ENCODE assay signal across 8 cellular contexts in the genomic region with DNA sequence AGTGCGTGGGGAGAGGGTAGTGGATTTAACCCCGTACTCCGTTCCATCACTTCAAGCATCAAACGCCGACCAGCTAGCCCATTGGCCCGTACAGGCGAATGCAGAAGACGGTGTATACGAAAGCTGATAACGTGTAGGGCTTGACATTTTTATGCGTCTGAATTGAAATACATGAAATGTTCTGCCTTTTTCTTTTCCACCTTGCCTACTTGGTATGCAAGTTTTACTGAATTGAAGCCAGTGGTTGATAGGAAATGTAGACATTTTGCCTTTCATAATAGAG. TPM values are rescaled to one million over a fixed set of nuclear protein-coding genes. Genes with fewer than 3 reads are reported as not detected.
DNase-seq lines count a peak whose midpoint lies in the region; ATAC-seq and TF ChIP-seq lines count a peak whose summit lies in the region.

No MANE protein-coding gene starts in this region.

- H3K36me3 Mint-ChIP-seq in activated T-cell treated with anti-CD3 and anti-CD28 coated beads, Interleukin-2, amount 50 U/mL, for 24 hours (ENCODE audit: low read depth) = peaks cover 39% of the 10 kb centered on the region

- no peak for DNase-seq in activated T-cell treated with anti-CD3 and anti-CD28 coated beads, Interleukin-2, amount 50 U/mL, for 24 hours
- no peak for DNase-seq in activated T-cell treated with anti-CD3 and anti-CD28 coated beads, Interleukin-2, amount 50 U/mL, for 1 hour
- DNase-seq in PC-9 (no peak), esophagus muscularis mucosa (ENCODE audit: extremely low spot score) (no peak), erythroblast (lab: John Stamatoyannopoulos, UW) (no peak), AG20443 (ENCODE audit: low spot score) (no peak)

- H3K27me3 ChIP-seq in PC-9 (ENCODE audit: insufficient read depth, low read depth) = no peaks in the 10 kb centered on the region
- H3K27me3 ChIP-seq in esophagus muscularis mucosa = no peaks in the 10 kb centered on the region
- H3K27me3 ChIP-seq in rectal smooth muscle tissue (ENCODE audit: control insufficient read depth, insufficient read depth, low read length) = no peaks in the 10 kb centered on the region

- peaks cover 32% of the 10 kb centered on the region; the same call in 1 of the 2 replicates for H3F3A ChIP-seq in PC-9 (ENCODE audit: insufficient read depth, low read depth)

- H4K20me1 ChIP-seq in PC-9 (ENCODE audit: insufficient read depth) = peaks cover 4% of the 10 kb centered on the region; the same call in 1 of the 2 replicates

- no peak for TF ChIP-seq CTCF in PC-9 (conservative IDR thresholded peaks at IDR 0.05)
- no peak for TF ChIP-seq CTCF in esophagus muscularis mucosa (IDR thresholded peaks at IDR 0.05)

- no peak for TF ChIP-seq EP300 in esophagus muscularis mucosa (IDR thresholded peaks at IDR 0.05)

- POLR2A ChIA-PET in PC-9 (lab: Charles Lee; ENCODE audit: unreplicated experiment) = interaction anchor here (0.6 to 1.4 kb wide), 3 partner anchors 34 to 129 kb away, joined by 3 to 23 read pairs (median 3); partner anchors contain the start of gene CAVIN1

- CTCF ChIA-PET in PC-9 (lab: Charles Lee) = interaction anchor here (1.3 kb wide), 2 partner anchors 67 to 138 kb away, joined by 5 to 6 read pairs; no protein-coding TSS in a partner anchor

- H3K4me2 ChIP-seq in PC-9 = peak overlapping the region; percentile 75

- TF ChIP-seq POLR2A in esophagus muscularis mucosa (IDR thresholded peaks at IDR 0.05; ENCODE audit: low read depth) (no peak), erythroblast (IDR thresholded peaks at IDR 0.05; ENCODE audit: low read length) (no peak)

- H3K27ac ChIP-seq in PC-9 (no peak overlapping the region), esophagus muscularis mucosa (replicated peaks in 1 of 4) (peak overlapping the region; percentile 91 to 99 (median 94)), rectal smooth muscle tissue (ENCODE audit: low read depth, low read length) (peak overlapping the region; percentile 99)

- H3K9me3 Mint-ChIP-seq in activated T-cell treated with anti-CD3 and anti-CD28 coated beads, Interleukin-2, amount 50 U/mL, for 24 hours = no peaks in the 10 kb centered on the region

- BruUV-seq in PC-9 (replicated peaks; lab: Mats Ljungman, UMichigan) = TSS peak; percentile 97

- H3K9me2 ChIP-seq in PC-9 (ENCODE audit: insufficient read depth) = no peaks in the 10 kb centered on the region

- no peak for ATAC-seq in HG03045 (IDR thresholded peaks at IDR 0.05; ENCODE audit: unreplicated experiment)

- H3K9me3 ChIP-seq in PC-9 (ENCODE audit: insufficient read depth, low read depth) = no peaks in the 10 kb centered on the region
- H3K9me3 ChIP-seq in esophagus muscularis mucosa = no peaks in the 10 kb centered on the region

- peak overlapping the region; percentile 100 for H3K27ac Mint-ChIP-seq in activated T-cell treated with anti-CD3 and anti-CD28 coated beads, Interleukin-2, amount 50 U/mL, for 24 hours

- H2AFZ ChIP-seq in PC-9 = peak overlapping the region; percentile 76; the same call in 1 of the 2 replicates

- H3K4me1 Mint-ChIP-seq in activated T-cell treated with anti-CD3 and anti-CD28 coated beads, Interleukin-2, amount 50 U/mL, for 24 hours (ENCODE audit: low read depth) = peaks cover 58% of the 10 kb centered on the region

- peaks cover 37% of the 10 kb centered on the region for H3K79me2 ChIP-seq in PC-9 (ENCODE audit: low read depth)

- H3K4me3 Mint-ChIP-seq in activated T-cell treated with anti-CD3 and anti-CD28 coated beads, Interleukin-2, amount 50 U/mL, for 24 hours = peak overlapping the region; percentile 91

- H3K9ac ChIP-seq in rectal smooth muscle tissue (ENCODE audit: low read length) = peak overlapping the region; percentile 87

- H3K4me1 ChIP-seq in PC-9 (replicated peaks; ENCODE audit: insufficient read depth) = peaks cover 30% of the 10 kb centered on the region
- H3K4me1 ChIP-seq in esophagus muscularis mucosa = peaks cover 36 to 51% (median 47%) of the 10 kb centered on the region in 4 donors
- H3K4me1 ChIP-seq in rectal smooth muscle tissue (ENCODE audit: control insufficient read depth, insufficient read depth, low read length) = peaks cover 3% of the 10 kb centered on the region

- intact Hi-C loops in PC-9 (cut with micrococcal nuclease; ENCODE audit: unreplicated experiment) (loop anchor here (2.0 to 5.0 kb wide), 3 partner anchors 34 to 60 kb away; partner anchors contain the start of gene CAVIN1), esophagus muscularis mucosa (cut with DNase I) (no loop called here)

- WGBS in esophagus muscularis mucosa = 5% methylated on average over 11 of the region's 11 CpGs

- H3K27me3 Mint-ChIP-seq in activated T-cell treated with anti-CD3 and anti-CD28 coated beads, Interleukin-2, amount 50 U/mL, for 24 hours = no peaks in the 10 kb centered on the region

- no peaks in the 10 kb centered on the region for H3K36me3 ChIP-seq in PC-9 (ENCODE audit: low read depth)
- H3K36me3 ChIP-seq in esophagus muscularis mucosa = peaks cover 0 to 4% (median 0%) of the 10 kb centered on the region in 4 donors
- no peaks in the 10 kb centered on the region for H3K36me3 ChIP-seq in rectal smooth muscle tissue (ENCODE audit: control insufficient read depth, insufficient read depth, low read length)

- peak overlapping the region; percentile 32; the same call in 1 of the 2 replicates for H3K4me3 ChIP-seq in PC-9
- peak overlapping the region; percentile 63 to 98 (median 86) for H3K4me3 ChIP-seq in esophagus muscularis mucosa
- H3K4me3 ChIP-seq in rectal smooth muscle tissue (ENCODE audit: low read length) = peak overlapping the region; percentile 83

RNA-seq across cellular contexts. Expression of gene STAT3, which starts 0.8 kb away (rescaled TPM):
- total RNA-seq in PC-9 (2021) (65.2 and 74.6 TPM in 2 replicates), esophagus muscularis mucosa (100 to 1,000 TPM; 137 to 260 (median 211) TPM)

RNA-seq across cellular contexts. Expression of gene CAVIN1, which starts 34.0 kb away (rescaled TPM):
- total RNA-seq in PC-9 (2021) = 154 and 170 TPM in 2 replicates
- 1,000 to 10,000 TPM in 2 of 4 donors, 100 to 1,000 TPM in 2; 619 to 1,181 (median 1,019) TPM for total RNA-seq in esophagus muscularis mucosa

Comparison
In these comparisons a context has a peak if more than half of its experiments do, and no peak if none do; other contexts are left out.
1. H3K4me3 ChIP-seq: peak in every context shown above with its lines; median percentile 86 in esophagus muscularis mucosa; 83 in rectal smooth muscle tissue; 32 in PC-9.